ENCODE assay signal across 33 cellular contexts in the genomic region with DNA sequence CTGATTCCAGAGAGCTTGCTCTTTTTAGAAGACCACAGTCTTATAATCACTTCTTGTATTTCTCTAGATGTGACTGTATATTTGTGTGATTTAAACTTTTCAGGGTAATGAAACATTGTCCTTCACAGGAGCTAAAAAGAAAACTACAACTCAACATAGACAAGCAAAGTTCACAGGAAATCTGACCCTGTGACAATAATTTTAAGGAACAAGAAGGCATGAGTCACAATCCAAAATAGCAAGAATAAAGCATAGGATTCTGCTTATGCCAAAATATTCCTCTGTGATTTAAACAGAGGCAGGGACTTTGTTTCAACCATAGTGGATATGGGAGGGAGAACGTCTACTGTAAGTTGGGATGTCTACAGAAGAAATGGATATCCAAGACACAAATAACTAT. TPM values are rescaled to one million over a fixed set of nuclear protein-coding genes. Genes with fewer than 3 reads are reported as not detected.
"Had no signal": no experiment of that assay in that cellular context is flagged by ENCODE, and none has a peak within 500 bp of the region (broad histone marks: within the 10 kb centered on the region; RNA-seq: fewer than 3 reads in every experiment).

No MANE protein-coding gene starts in this region.

- H3K9me3 ChIP-seq: SJCRH30 had no signal

- ATAC-seq: activated CD4-positive, alpha-beta T cell treated with anti-CD3 and anti-CD28 coated beads for 36 hours; activated CD4-positive, CD25-positive, alpha-beta regulatory T cell treated with anti-CD3 and anti-CD28 coated beads, Interleukin-2, amount 50 U/mL, for 24 hours; K562; WTC11 had no signal

- DNase-seq: activated CD4-positive, alpha-beta T cell treated with anti-CD3 and anti-CD28 coated beads for 36 hours; activated CD4-positive, alpha-beta T cell treated with anti-CD3 and anti-CD28 coated beads, Interleukin-2, amount 10 ng/mL, durations not matched to agents 7 days and 5 days; activated CD4-positive, alpha-beta T cell treated with anti-CD3 and anti-CD28 coated beads, Interleukin-2, amount 50 U/mL, for 48 hours; activated CD8-positive, alpha-beta memory T cell treated with anti-CD3 and anti-CD28 coated beads, Interleukin-2, amount 50 U/mL, for 4 hours; activated effector memory CD4-positive, alpha-beta T cell treated with Interleukin-2 at 50 U/mL for 16 hours; activated naive CD4-positive, alpha-beta T cell treated with anti-CD3 and anti-CD28 coated beads, Interleukin-2, amount 10 ng/mL, durations not matched to agents 7 days and 5 days; activated naive CD8-positive, alpha-beta T cell treated with anti-CD3 and anti-CD28 coated beads for 36 hours; activated T-cell treated with anti-CD3 and anti-CD28 coated beads for 4 hours; activated T-cell treated with anti-CD3 and anti-CD28 coated beads, Interleukin-2, amount 50 U/mL, for 48 hours; amniotic stem cell; aorta; brain microvascular endothelial cell; central memory CD4-positive, alpha-beta T cell; NCI-H1105; NCI-H1417 treated with DMSO at 0.1 percent for 48 hours; NCI-H1694; NCI-H2029; NCI-H2107; NCI-H2171; NCI-H510A; NCI-H526; NCI-H748 treated with DMSO at 0.1 percent for 48 hours; NK-92 treated with Interleukin-12 subunit alpha and Interleukin-12 subunit beta, amount 100 ng/mL, for 24 hours; PC-9; SHP77; SJCRH30 had no signal

- H2AFZ ChIP-seq: PC-9 had no signal

- H3K4me1 Mint-ChIP-seq: activated naive CD8-positive, alpha-beta T cell treated with anti-CD3 and anti-CD28 coated beads for 36 hours; WTC11 had no signal

- H3K4me3 Mint-ChIP-seq: activated CD4-positive, alpha-beta T cell treated with anti-CD3 and anti-CD28 coated beads for 36 hours; activated CD4-positive, alpha-beta T cell treated with anti-CD3 and anti-CD28 coated beads, Interleukin-2, amount 10 ng/mL, durations not matched to agents 7 days and 5 days; activated naive CD4-positive, alpha-beta T cell treated with anti-CD3 and anti-CD28 coated beads, Interleukin-2, amount 10 ng/mL, durations not matched to agents 7 days and 5 days; activated naive CD8-positive, alpha-beta T cell treated with anti-CD3 and anti-CD28 coated beads for 36 hours; T-helper 1 cell treated with Interleukin-12 subunit alpha and Interleukin-12 subunit beta and Interleukin-4 antibody, amounts not matched to agents 30 μg/mL and 1 μg/mL, for 36 hours; T-helper 2 cell treated with Interferon-gamma antibody and Interleukin-4, amounts not matched to agents 5 μg/mL and 100 μg/mL, for 36 hours; WTC11 had no signal

- H3K27me3 ChIP-seq: brain microvascular endothelial cell, SJCRH30 had no signal

- H3K27me3 Mint-ChIP-seq: activated naive CD4-positive, alpha-beta T cell treated with anti-CD3 and anti-CD28 coated beads, Interleukin-2, amount 10 ng/mL, durations not matched to agents 7 days and 5 days; activated naive CD8-positive, alpha-beta T cell treated with anti-CD3 and anti-CD28 coated beads for 36 hours had no signal

- H3K36me3 Mint-ChIP-seq: WTC11 had no signal

- H3K4me1 ChIP-seq: SJCRH30 had no signal

- H3K36me3 ChIP-seq: brain microvascular endothelial cell, SJCRH30 had no signal

- H3K9me3 Mint-ChIP-seq: activated naive CD4-positive, alpha-beta T cell treated with anti-CD3 and anti-CD28 coated beads, Interleukin-2, amount 10 ng/mL, durations not matched to agents 7 days and 5 days had no signal

- H3K27ac ChIP-seq: brain microvascular endothelial cell, PC-9, RWPE1, SJCRH30, SK-N-MC had no signal

- H3K4me2 ChIP-seq: PC-9 had no signal

- H3K4me3 ChIP-seq: K562, PC-9, SJCRH30, SK-N-MC had no signal

RNA-seq across cellular contexts. Expression of a gene that starts 44.3 kb away (rescaled TPM):
- total RNA-seq: PC-9, WTC11 had no signal
